ENCODE assay signal across 10 cellular contexts in the genomic region with DNA sequence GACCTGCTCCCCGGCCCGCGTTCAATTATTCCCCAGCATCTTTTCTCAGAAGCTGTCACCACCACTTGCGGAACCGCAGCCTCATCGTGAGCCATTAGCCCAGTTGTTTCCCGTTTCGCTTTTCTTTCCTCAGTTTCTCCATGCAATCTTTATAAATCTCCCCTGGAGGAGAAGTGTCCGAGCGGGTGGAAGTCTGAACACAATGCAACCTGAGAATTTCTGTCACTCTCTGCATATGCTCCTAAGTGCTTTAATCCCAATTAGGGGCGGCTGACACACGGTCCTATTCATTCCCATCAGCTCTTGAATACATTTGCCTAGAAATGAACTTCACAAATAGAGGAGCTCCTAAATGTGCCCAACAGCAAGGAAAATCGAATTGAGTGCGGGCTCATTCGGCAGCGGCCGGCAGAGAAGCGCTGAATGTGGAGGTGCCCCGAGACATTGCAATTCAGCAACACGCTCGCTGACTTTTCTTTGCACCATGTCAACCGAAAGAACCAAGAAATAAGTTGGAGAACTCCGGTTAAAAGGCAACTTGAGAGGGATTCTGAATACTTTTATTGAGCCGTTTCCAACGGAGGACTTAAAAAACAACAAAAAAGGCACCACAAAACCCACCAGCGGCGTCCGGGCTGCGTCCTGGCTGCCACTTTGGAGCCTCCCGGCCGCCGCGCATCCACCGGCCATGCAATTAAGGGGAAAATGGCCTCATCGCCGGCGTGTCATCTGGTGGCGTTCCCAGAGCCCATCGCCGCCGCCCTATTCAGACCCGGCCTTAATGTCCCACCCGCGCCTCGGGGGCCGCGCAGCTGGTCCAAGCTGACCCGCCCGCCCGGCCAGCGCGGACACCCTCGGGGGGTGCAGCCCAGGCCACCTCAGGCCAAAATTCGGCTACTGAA. TPM values are rescaled to one million over a fixed set of nuclear protein-coding genes. Genes with fewer than 3 reads are reported as not detected.
DNase-seq lines count a peak whose midpoint lies in the region; ATAC-seq and TF ChIP-seq lines count a peak whose summit lies in the region.
"Had no signal": no experiment of that assay in that cellular context is flagged by ENCODE, and none has a peak within 500 bp of the region (broad histone marks: within the 10 kb centered on the region; RNA-seq: fewer than 3 reads in every experiment).

No MANE protein-coding gene starts in this region.

- no peaks in the 10 kb centered on the region for H3K36me3 ChIP-seq in tibial artery

- POLR2A ChIA-PET in T-cell (lab: Charles Lee) = no interaction called here

- peaks cover 27% of the 10 kb centered on the region for H3K4me1 Mint-ChIP-seq in activated T-cell treated with anti-CD3 and anti-CD28 coated beads, Interleukin-2, amount 50 U/mL, for 4 hours (ENCODE audit: low read depth)
- H3K4me1 Mint-ChIP-seq in T-cell (peaks cover 32 to 39% (median 33%) of the 10 kb centered on the region in 3 donors), immature natural killer cell (peaks cover 31 to 44% of the 10 kb centered on the region in 2 donors)

- CTCF ChIA-PET in T-cell (lab: Charles Lee) = interaction anchor here in 1 of 2 donors (1.3 kb wide), 1 partner anchor 9 kb away, joined by 3 read pairs; no protein-coding TSS in a partner anchor

- H3K27me3 Mint-ChIP-seq in activated T-cell treated with anti-CD3 and anti-CD28 coated beads, Interleukin-2, amount 50 U/mL, for 4 hours (ENCODE audit: low read depth) = peaks cover 88% of the 10 kb centered on the region
- H3K27me3 Mint-ChIP-seq in T-cell = peaks cover 60 to 91% of the 10 kb centered on the region in 2 donors
- peaks cover 34 to 62% (median 59%) of the 10 kb centered on the region in 3 donors for H3K27me3 Mint-ChIP-seq in immature natural killer cell (ENCODE audit: low read depth in 3 of 3)

- no peak overlapping the region for H3K27ac ChIP-seq in tibial artery

- H3K9me3 ChIP-seq in tibial artery = no peaks in the 10 kb centered on the region

- peak overlapping the region; percentile 19 to 35 for H3K4me3 ChIP-seq in tibial artery

- H3K4me1 ChIP-seq in tibial artery = peaks cover 0 to 39% (median 25%) of the 10 kb centered on the region in 4 donors

- no peaks in the 10 kb centered on the region for H3K9me3 Mint-ChIP-seq in activated T-cell treated with anti-CD3 and anti-CD28 coated beads, Interleukin-2, amount 50 U/mL, for 4 hours
- H3K9me3 Mint-ChIP-seq in T-cell = no peaks in the 10 kb centered on the region
- H3K9me3 Mint-ChIP-seq in immature natural killer cell = peaks cover 0 to 6% (median 0%) of the 10 kb centered on the region in 6 donors

- peak; percentile 28 to 41 for ATAC-seq in activated T-cell treated with anti-CD3 and anti-CD28 coated beads, Interleukin-2, amount 50 U/mL, for 4 hours
- ATAC-seq in T-cell (replicated peaks in 1 of 4) = peak in 2 of 4 experiments; percentile 19 to 26

- H3K36me3 Mint-ChIP-seq in activated T-cell treated with anti-CD3 and anti-CD28 coated beads, Interleukin-2, amount 50 U/mL, for 4 hours (ENCODE audit: insufficient read depth) = no peaks in the 10 kb centered on the region
- H3K36me3 Mint-ChIP-seq in T-cell (no peaks in the 10 kb centered on the region), immature natural killer cell (peaks cover 0 to 4% (median 3%) of the 10 kb centered on the region in 3 donors)

- peaks cover 8 to 95% of the 10 kb centered on the region in 2 donors for H3K27me3 ChIP-seq in tibial artery

- TF ChIP-seq CTCF in tibial artery (IDR thresholded peaks at IDR 0.05) = no peak

- H3K27ac Mint-ChIP-seq in T-cell (peak overlapping the region in 1 of 2 donors; percentile 32), immature natural killer cell (no peak overlapping the region)

- no peak for DNase-seq in activated T-cell treated with anti-CD3 and anti-CD28 coated beads, Interleukin-2, amount 50 U/mL, for 4 hours
- no peak for DNase-seq in activated T-cell treated with anti-CD3 and anti-CD28 coated beads, Interleukin-2, amount 50 U/mL, for 1 hour
- DNase-seq in T-cell = no peak
- no peak for DNase-seq in immature natural killer cell
- DNase-seq in tibial artery = no peak
- no peak for DNase-seq in NCI-H1092 treated with DMSO at 0.1 percent for 48 hours (lab: John Stamatoyannopoulos, UW)
- DNase-seq in NCI-H2171 (lab: John Stamatoyannopoulos, UW) = no peak
- no peak for DNase-seq in NCI-H1694 treated with DMSO at 0.1 percent for 48 hours (lab: John Stamatoyannopoulos, UW)
- DNase-seq: DND-41 had no signal

- intact Hi-C loops in tibial artery (cut with DNase I; ENCODE audit: low total_unique reads) = no loop called here

- H3K4me3 Mint-ChIP-seq in activated T-cell treated with anti-CD3 and anti-CD28 coated beads, Interleukin-2, amount 50 U/mL, for 4 hours = peak overlapping the region; percentile 60
- H3K4me3 Mint-ChIP-seq in T-cell (peak overlapping the region; percentile 50 to 79 (median 54)), immature natural killer cell (peak overlapping the region; percentile 65 to 71 (median 69))

RNA-seq across cellular contexts. Expression of a gene that starts 3.9 kb away (rescaled TPM):
- total RNA-seq in activated T-cell treated with anti-CD3 and anti-CD28 coated beads, Interleukin-2, amount 50 U/mL, for 4 hours = under 1 TPM in 1 of 3 donors, not detected in 2; 0.13 TPM
- total RNA-seq in T-cell = not detected
- not detected for polyA plus RNA-seq in immature natural killer cell
- total RNA-seq: glomerular endothelial cell had no signal

RNA-seq across cellular contexts. Expression of a gene that starts 34.3 kb away (rescaled TPM):
- total RNA-seq in activated T-cell treated with anti-CD3 and anti-CD28 coated beads, Interleukin-2, amount 50 U/mL, for 4 hours = 10 to 100 TPM; 77.9 to 83.7 (median 78.1) TPM
- 10 to 100 TPM; 33.9 to 42.0 (median 39.1) TPM for total RNA-seq in T-cell
- polyA plus RNA-seq in immature natural killer cell = 10 to 100 TPM; 29.9 to 42.4 (median 34.0) TPM
